In genomic region chr5:135191084-135191826, GRCh38 we compare ENCODE assay signal across 8 cellular contexts.
DNase-seq lines count a peak whose midpoint lies in the region; ATAC-seq and TF ChIP-seq lines count a peak whose summit lies in the region.

No MANE protein-coding gene starts in this region.

- no peaks in the 10 kb centered on the region for H3K79me2 ChIP-seq in KMS-11 (ENCODE audit: insufficient read depth, low read depth)
- H3K79me2 ChIP-seq in trophoblast cell (ENCODE audit: control insufficient read depth, insufficient read depth, low read length, poor library complexity) = no peaks in the 10 kb centered on the region

- no peak overlapping the region for H2AK5ac ChIP-seq in trophoblast cell (ENCODE audit: low read length)

- intact Hi-C loops in Right ventricle myocardium inferior (cut with DNase I) = loop anchor here (2.0 to 10.0 kb wide), 3 partner anchors 136 to 274 kb away; no protein-coding TSS in a partner anchor

- H4K12ac ChIP-seq in trophoblast cell (ENCODE audit: low read depth, low read length) = no peak overlapping the region

- DNase-seq in DMS 273 (lab: John Stamatoyannopoulos, UW; ENCODE audit: unreplicated experiment) (peak; percentile 95), SK-N-DZ (ENCODE audit: low spot score) (peak; percentile 81), Right ventricle myocardium inferior (ENCODE audit: missing footprints) (peak; percentile 80), trophoblast cell (peak; percentile 87 to 94), tibial nerve (ENCODE audit: low spot score in 2 of 2) (peak; percentile 23 to 26)
- peak; percentile 79 for DNase-seq in activated naive CD4-positive, alpha-beta T cell treated with anti-CD3 and anti-CD28 coated beads, Interleukin-2, amount 50 U/mL, for 16 hours

- H3K23ac ChIP-seq in trophoblast cell (ENCODE audit: low read length) = no peak overlapping the region

- H4K8ac ChIP-seq in trophoblast cell (ENCODE audit: low read depth, low read length) = no peak overlapping the region

- H2AFZ ChIP-seq in KMS-11 (ENCODE audit: low read depth) = peak overlapping the region; percentile 57
- peak overlapping the region; percentile 69 for H2AFZ ChIP-seq in trophoblast cell (ENCODE audit: insufficient read depth, low read length, poor library complexity)

- no peak overlapping the region for H3K4ac ChIP-seq in trophoblast cell (ENCODE audit: low read depth, low read length)

- TF ChIP-seq POLR2A in tibial nerve (IDR thresholded peaks at IDR 0.05) = no peak

- TF ChIP-seq CTCF in KMS-11 (conservative IDR thresholded peaks at IDR 0.05; ENCODE audit: low read depth, low read length) (peak; percentile 81), tibial nerve (IDR thresholded peaks at IDR 0.05) (peak; percentile 73 to 88 (median 81))

- H3K4me1 ChIP-seq in KMS-11 (ENCODE audit: low read depth, poor library complexity, severe bottlenecking) (peaks cover 3% of the 10 kb centered on the region), trophoblast cell (ENCODE audit: control insufficient read depth in 1 of 2, insufficient read depth in 2 of 2, low read length in 2 of 2) (peaks cover 0 to 3% of the 10 kb centered on the region in 2 experiments), tibial nerve (peaks cover 0 to 21% (median 5%) of the 10 kb centered on the region in 4 donors)

- H3K27me3 ChIP-seq in KMS-11 (ENCODE audit: insufficient read depth, low read depth) = no peaks in the 10 kb centered on the region
- peaks cover 4% of the 10 kb centered on the region for H3K27me3 ChIP-seq in trophoblast cell (ENCODE audit: insufficient read depth, low read length)
- peaks cover 0 to 30% of the 10 kb centered on the region in 2 donors for H3K27me3 ChIP-seq in tibial nerve

- no peak overlapping the region for H2BK5ac ChIP-seq in trophoblast cell (ENCODE audit: low read depth, low read length, poor library complexity)

- no peak overlapping the region for H3K4me3 ChIP-seq in KMS-11 (IDR thresholded peaks at IDR 0.05; ENCODE audit: insufficient read depth, low read depth, low read length)
- peak overlapping the region; percentile 56 for H3K4me3 ChIP-seq in trophoblast cell (ENCODE audit: low read depth, low read length)
- peak overlapping the region; percentile 17 to 52 (median 42) for H3K4me3 ChIP-seq in tibial nerve

- H3K9me3 ChIP-seq in trophoblast cell (ENCODE audit: insufficient read depth, low read depth, low read length) (peaks cover 2% of the 10 kb centered on the region), tibial nerve (peaks cover 0 to 6% (median 0%) of the 10 kb centered on the region in 4 donors)

- H3K79me1 ChIP-seq in trophoblast cell (ENCODE audit: low read length) = no peaks in the 10 kb centered on the region

- no peak overlapping the region for H2BK120ac ChIP-seq in trophoblast cell (ENCODE audit: insufficient read depth, low read length, poor library complexity)

- H3K36me3 ChIP-seq in KMS-11 (ENCODE audit: insufficient read depth) (no peaks in the 10 kb centered on the region), trophoblast cell (ENCODE audit: control insufficient read depth in 1 of 2, insufficient read depth in 2 of 2, low read length in 2 of 2) (no peaks in the 10 kb centered on the region), tibial nerve (no peaks in the 10 kb centered on the region)

- H3K4me2 ChIP-seq in KMS-11 = peak overlapping the region; percentile 65
- peak overlapping the region; percentile 90 for H3K4me2 ChIP-seq in trophoblast cell (ENCODE audit: low read length)

- TF ChIP-seq EP300 in tibial nerve (IDR thresholded peaks at IDR 0.05) = no peak

- no peak overlapping the region for H3K18ac ChIP-seq in trophoblast cell (ENCODE audit: low read length)

- WGBS in trophoblast cell (ENCODE audit: extremely low coverage, insufficient coverage, insufficient read length) = no CpG with 5 or more reads among the region's 54 CpGs
- WGBS in tibial nerve, 2 donors = 15 to 19% methylated on average over 22 to 39 of the region's 54 CpGs

- ATAC-seq in GM21447 (IDR thresholded peaks at IDR 0.05; ENCODE audit: unreplicated experiment) (peak; percentile 67), Right ventricle myocardium inferior (peak; percentile 89)

- no peak overlapping the region for H3K14ac ChIP-seq in trophoblast cell (ENCODE audit: low read length)

- H4K20me1 ChIP-seq in KMS-11 (ENCODE audit: insufficient read depth) = no peaks in the 10 kb centered on the region

- H4K91ac ChIP-seq in trophoblast cell (ENCODE audit: low read depth, low read length) = no peak overlapping the region

- H3K27ac ChIP-seq in KMS-11 = no peak overlapping the region
- H3K27ac ChIP-seq in trophoblast cell (ENCODE audit: low read depth, low read length) = no peak overlapping the region
- no peak overlapping the region for H3K27ac ChIP-seq in tibial nerve

- H3K9ac ChIP-seq in KMS-11 (no peak overlapping the region; the same call in 1 of the 2 replicates), trophoblast cell (ENCODE audit: low read length) (no peak overlapping the region)

- H2BK12ac ChIP-seq in trophoblast cell (ENCODE audit: low read length) = no peak overlapping the region

Comparison
In these comparisons a context has a peak if more than half of its experiments do, and no peak if none do; other contexts are left out.
1. DNase-seq: peak in every context shown above with its lines; median percentile 95 in DMS 273; 90 in trophoblast cell; 81 in SK-N-DZ; 80 in Right ventricle myocardium inferior; 79 in activated naive CD4-positive, alpha-beta T cell treated with anti-CD3 and anti-CD28 coated beads, Interleukin-2, amount 50 U/mL, for 16 hours; 24 in tibial nerve.